ENCODE assay signal across 8 cellular contexts in genomic region chr7:5526190-5527037, GRCh38. TPM values are rescaled to one million over a fixed set of nuclear protein-coding genes. Genes with fewer than 3 reads are reported as not detected.
DNase-seq lines count a peak whose midpoint lies in the region; ATAC-seq and TF ChIP-seq lines count a peak whose summit lies in the region.

No MANE protein-coding gene starts in this region.

- H3K27me3 Mint-ChIP-seq in activated T-helper 1 cell treated with anti-CD3 and anti-CD28 coated beads, Interleukin-12 subunit alpha, Interleukin-12 subunit beta, Interleukin-2, Interleukin-4 antibody, amounts not matched to agents 30 ng/mL and 10 ng/mL and 1 ng/mL, durations not matched to agents 14 hours and 24 hours and 36 hours (ENCODE audit: insufficient read depth), result peaks cover 2% of the 10 kb centered on the region

- peak overlapping the region; percentile 95 for H3K27ac Mint-ChIP-seq in activated T-helper 1 cell treated with anti-CD3 and anti-CD28 coated beads, Interleukin-12 subunit alpha, Interleukin-12 subunit beta, Interleukin-2, Interleukin-4 antibody, amounts not matched to agents 30 ng/mL and 10 ng/mL and 1 ng/mL, durations not matched to agents 14 hours and 24 hours and 36 hours

- no peak for TF ChIP-seq CTCF in retinal pigment epithelial cell (conservative IDR thresholded peaks at IDR 0.05; ENCODE audit: low read depth, low read length)

- intact Hi-C loops in activated T-helper 1 cell treated with anti-CD3 and anti-CD28 coated beads, Interleukin-12 subunit alpha, Interleukin-12 subunit beta, Interleukin-2, Interleukin-4 antibody, amounts not matched to agents 30 ng/mL and 10 ng/mL and 1 ng/mL, durations not matched to agents 14 hours and 24 hours and 36 hours (cut with micrococcal nuclease), result no loop called here
- intact Hi-C loops in Right ventricle myocardium superior (cut with DNase I), result no loop called here

- peaks cover 51% of the 10 kb centered on the region for H3K36me3 Mint-ChIP-seq in activated T-helper 1 cell treated with anti-CD3 and anti-CD28 coated beads, Interleukin-12 subunit alpha, Interleukin-12 subunit beta, Interleukin-2, Interleukin-4 antibody, amounts not matched to agents 30 ng/mL and 10 ng/mL and 1 ng/mL, durations not matched to agents 14 hours and 24 hours and 36 hours (ENCODE audit: low read depth)

- H3K4me3 ChIP-seq in retinal pigment epithelial cell (ENCODE audit: low read length), result peak overlapping the region; percentile 95

- H3K4me1 Mint-ChIP-seq in activated T-helper 1 cell treated with anti-CD3 and anti-CD28 coated beads, Interleukin-12 subunit alpha, Interleukin-12 subunit beta, Interleukin-2, Interleukin-4 antibody, amounts not matched to agents 30 ng/mL and 10 ng/mL and 1 ng/mL, durations not matched to agents 14 hours and 24 hours and 36 hours (ENCODE audit: low read depth), result peaks cover 45% of the 10 kb centered on the region

- H3K9me3 Mint-ChIP-seq in activated T-helper 1 cell treated with anti-CD3 and anti-CD28 coated beads, Interleukin-12 subunit alpha, Interleukin-12 subunit beta, Interleukin-2, Interleukin-4 antibody, amounts not matched to agents 30 ng/mL and 10 ng/mL and 1 ng/mL, durations not matched to agents 14 hours and 24 hours and 36 hours, result no peaks in the 10 kb centered on the region

- peak; percentile 16 for ATAC-seq in Right ventricle myocardium superior (ENCODE audit: poor library complexity)
- no peak for ATAC-seq in activated CD4-positive, CD25-positive, alpha-beta regulatory T cell treated with anti-CD3 and anti-CD28 coated beads, Interleukin-2, amount 50 U/mL, for 24 hours

- DNase-seq in ELF-1 (ENCODE audit: low read depth, low spot score) (peak; percentile 81), MV-4-11 (lab: John Stamatoyannopoulos, UW) (peak; percentile 62), Right ventricle myocardium superior (peak; percentile 71), retinal pigment epithelial cell (ENCODE audit: low read depth) (no peak), NCI-H345 treated with DMSO at 0.1 percent for 48 hours (lab: John Stamatoyannopoulos, UW; ENCODE audit: unreplicated experiment) (no peak), putamen (ENCODE audit: low spot score) (no peak)
- no peak for DNase-seq in activated T-helper 1 cell treated with anti-CD3 and anti-CD28 coated beads, Interleukin-12 subunit alpha, Interleukin-12 subunit beta, Interleukin-2, Interleukin-4 antibody, amounts not matched to agents 30 ng/mL and 10 ng/mL and 1 ng/mL, durations not matched to agents 14 hours and 24 hours and 36 hours (ENCODE audit: low spot score)

- peak overlapping the region; percentile 100 for H3K4me3 Mint-ChIP-seq in activated T-helper 1 cell treated with anti-CD3 and anti-CD28 coated beads, Interleukin-12 subunit alpha, Interleukin-12 subunit beta, Interleukin-2, Interleukin-4 antibody, amounts not matched to agents 30 ng/mL and 10 ng/mL and 1 ng/mL, durations not matched to agents 14 hours and 24 hours and 36 hours

RNA-seq across cellular contexts. Expression of gene ACTB, which starts 4.0 kb away (rescaled TPM):
- 7,557 and 7,602 TPM in 2 replicates for total RNA-seq in activated T-helper 1 cell treated with anti-CD3 and anti-CD28 coated beads, Interleukin-12 subunit alpha, Interleukin-12 subunit beta, Interleukin-2, Interleukin-4 antibody, amounts not matched to agents 30 ng/mL and 10 ng/mL and 1 ng/mL, durations not matched to agents 14 hours and 24 hours and 36 hours
- 689 TPM for total RNA-seq in Right ventricle myocardium superior

RNA-seq across cellular contexts. Expression of gene FBXL18, which starts 12.8 kb away (rescaled TPM):
- total RNA-seq in activated T-helper 1 cell treated with anti-CD3 and anti-CD28 coated beads, Interleukin-12 subunit alpha, Interleukin-12 subunit beta, Interleukin-2, Interleukin-4 antibody, amounts not matched to agents 30 ng/mL and 10 ng/mL and 1 ng/mL, durations not matched to agents 14 hours and 24 hours and 36 hours, result 14.7 and 14.9 TPM in 2 replicates
- 4.9 TPM for total RNA-seq in Right ventricle myocardium superior

Comparison
In these comparisons a context has a peak if more than half of its experiments do, and no peak if none do; other contexts are left out.
1. DNase-seq: peak in ELF-1 (single experiment), MV-4-11 (single experiment) and Right ventricle myocardium superior (single experiment); none in activated T-helper 1 cell treated with anti-CD3 and anti-CD28 coated beads, Interleukin-12 subunit alpha, Interleukin-12 subunit beta, Interleukin-2, Interleukin-4 antibody, amounts not matched to agents 30 ng/mL and 10 ng/mL and 1 ng/mL, durations not matched to agents 14 hours and 24 hours and 36 hours (single experiment), retinal pigment epithelial cell (single experiment), NCI-H345 treated with DMSO at 0.1 percent for 48 hours (single experiment) and putamen (single experiment).
2. RNA of gene ACTB, which starts 4.0 kb away (total RNA-seq): 7,557 to 7,602 TPM in activated T-helper 1 cell treated with anti-CD3 and anti-CD28 coated beads, Interleukin-12 subunit alpha, Interleukin-12 subunit beta, Interleukin-2, Interleukin-4 antibody, amounts not matched to agents 30 ng/mL and 10 ng/mL and 1 ng/mL, durations not matched to agents 14 hours and 24 hours and 36 hours; 689 TPM in Right ventricle myocardium superior (single experiment); every median in the first group is over 10 times any median in the second.